In genomic region chr11:77090373-77091111, GRCh38 we compare ENCODE assay signal across 13 cellular contexts. TPM values are rescaled to one million over a fixed set of nuclear protein-coding genes. Genes with fewer than 3 reads are reported as not detected.
DNase-seq lines count a peak whose midpoint lies in the region; ATAC-seq, FAIRE-seq and TF ChIP-seq lines count a peak whose summit lies in the region.
"Had no signal": no experiment of that assay in that cellular context is flagged by ENCODE, and none has a peak within 500 bp of the region (broad histone marks: within the 10 kb centered on the region; RNA-seq: fewer than 3 reads in every experiment).

No MANE protein-coding gene starts in this region.

- H2AFZ ChIP-seq in GM23338 (no peak overlapping the region), K562 (ENCODE audit: low read depth, low read length) (no peak overlapping the region)

- FAIRE-seq in A549 (lab: Jason Lieb, UNC) (no peak), K562 (lab: Jason Lieb, UNC) (no peak)
- FAIRE-seq: astrocyte had no signal

- H3K4me1 ChIP-seq in A549 (peaks cover 6% of the 10 kb centered on the region; the same call in 1 of the 3 replicates), GM23338 (ENCODE audit: insufficient read depth) (no peaks in the 10 kb centered on the region; the same call in 1 of the 2 replicates), K562 (replicated peaks in 1 of 2; ENCODE audit: control insufficient read depth in 2 of 2, insufficient read depth in 2 of 2, low read length in 2 of 2) (peaks cover 0 to 16% of the 10 kb centered on the region in 2 experiments; a peak in 3 of 5 replicates), mucosa of descending colon (ENCODE audit: low read depth) (peaks cover 73% of the 10 kb centered on the region)

- 52% methylated on average over 11 of the region's 13 CpGs for WGBS in A549 (ENCODE audit: missing lambda C conversion rate)
- WGBS in K562 (ENCODE audit: insufficient coverage, low coverage, missing lambda C conversion rate), result 10% methylated on average over 11 of the region's 13 CpGs

- no peaks in the 10 kb centered on the region for H3K9me3 Mint-ChIP-seq in GM23338
- no peaks in the 10 kb centered on the region for H3K9me3 Mint-ChIP-seq in activated naive CD8-positive, alpha-beta T cell treated with anti-CD3 and anti-CD28 coated beads for 36 hours

- peak overlapping the region in 1 of 2 experiments; percentile 42; a peak in 1 of 4 replicates for H3K9ac ChIP-seq in K562 (ENCODE audit: insufficient read depth in 1 of 2, low read depth in 2 of 2, low read length in 2 of 2)

- CTCF ChIA-PET in A549 (lab: Yijun Ruan, JAX) (interaction anchor here (0.6 to 11.6 kb wide), 42 partner anchors 9 to 640 kb away, joined by 3 to 290 read pairs (median 5); partner anchors contain the start of genes B3GNT6, CAPN5, MYO7A and OMP), K562 (lab: Yijun Ruan, JAX; ENCODE audit: low intra/inter-chr PET ratio) (interaction anchor here (0.9 to 3.9 kb wide), 3 partner anchors 36 to 357 kb away, joined by 5 to 50 read pairs (median 6); no protein-coding TSS in a partner anchor)

- H3K4me3 Mint-ChIP-seq in GM23338, result no peak overlapping the region; the same call in 2 of the 3 replicates
- no peak overlapping the region for H3K4me3 Mint-ChIP-seq in activated naive CD8-positive, alpha-beta T cell treated with anti-CD3 and anti-CD28 coated beads for 36 hours

- POLR2A ChIA-PET in A549 (lab: Yijun Ruan, JAX) (interaction anchor here (1.0 to 1.9 kb wide), 2 partner anchors 24 to 43 kb away, joined by 9 to 10 read pairs; partner anchors contain the start of gene CAPN5), K562 (lab: Yijun Ruan, JAX) (interaction anchor here (0.6 to 0.9 kb wide), 3 partner anchors 18 to 238 kb away, joined by 3 to 8 read pairs (median 3); no protein-coding TSS in a partner anchor)

- TF ChIP-seq POLR2A in A549 (IDR thresholded peaks at IDR 0.05; ENCODE audit: low read length) (no peak), K562 (conservative IDR thresholded peaks at IDR 0.05) (no peak)

- H3K27me3 Mint-ChIP-seq in GM23338 (ENCODE audit: insufficient read depth, low read depth, poor library complexity), result peaks cover 5% of the 10 kb centered on the region
- no peaks in the 10 kb centered on the region for H3K27me3 Mint-ChIP-seq in activated naive CD8-positive, alpha-beta T cell treated with anti-CD3 and anti-CD28 coated beads for 36 hours

- H3K4me1 Mint-ChIP-seq in GM23338, result peaks cover 11% of the 10 kb centered on the region
- H3K4me1 Mint-ChIP-seq in activated naive CD8-positive, alpha-beta T cell treated with anti-CD3 and anti-CD28 coated beads for 36 hours, result peaks cover 8% of the 10 kb centered on the region

- H3K4me3 ChIP-seq in A549 (no peak overlapping the region), GM23338 (no peak overlapping the region), K562 (no peak overlapping the region), mucosa of descending colon (no peak overlapping the region)
- H3K4me3 ChIP-seq: testis had no signal

- BruUV-seq in K562 (replicated peaks; lab: Mats Ljungman, UMichigan), result no TSS peak

- H3K9me3 ChIP-seq in A549 (no peaks in the 10 kb centered on the region), K562 (replicated peaks; ENCODE audit: control insufficient read depth, insufficient read depth, low read depth, low read length) (no peaks in the 10 kb centered on the region), mucosa of descending colon (no peaks in the 10 kb centered on the region)
- H3K9me3 ChIP-seq: testis had no signal

- H3K79me2 ChIP-seq in GM23338 (replicated peaks; ENCODE audit: insufficient read depth), result no peaks in the 10 kb centered on the region
- no peaks in the 10 kb centered on the region for H3K79me2 ChIP-seq in K562 (ENCODE audit: control insufficient read depth, insufficient read depth, low read length)

- DNase-seq in A549 (ENCODE audit: low read depth in 1 of 2, low spot score in 1 of 2) (no peak), GM23338 (ENCODE audit: low spot score) (no peak), K562 (ENCODE audit: extremely low read depth in 1 of 4, low spot score in 3 of 4) (no peak), mucosa of descending colon (peak; percentile 50 to 75 (median 72)), T-helper 1 cell (no peak)
- DNase-seq in activated naive CD8-positive, alpha-beta T cell treated with anti-CD3 and anti-CD28 coated beads for 36 hours, result no peak
- DNase-seq: NCI-H1436 treated with DMSO at 0.1 percent for 48 hours had no signal

- H4K20me1 ChIP-seq in GM23338 (replicated peaks; ENCODE audit: insufficient read depth) (no peaks in the 10 kb centered on the region; the same call in 1 of the 2 replicates), K562 (replicated peaks; ENCODE audit: control insufficient read depth, insufficient read depth, low read length) (peaks cover 7% of the 10 kb centered on the region; the same call in 1 of the 2 replicates)

- TF ChIP-seq CTCF in A549 (IDR thresholded peaks at IDR 0.05), result no peak
- TF ChIP-seq CTCF in GM23338 (conservative IDR thresholded peaks at IDR 0.05; ENCODE audit: low read depth in 2 of 2), result no peak
- no peak for TF ChIP-seq CTCF in K562 (IDR thresholded peaks at IDR 0.05 in 2 of 3, conservative IDR thresholded peaks at IDR 0.05 in 1 of 3; ENCODE audit: insufficient read depth in 2 of 3, low read depth in 1 of 3, low read length in 3 of 3)
- no peak for TF ChIP-seq CTCF in mucosa of descending colon (IDR thresholded peaks at IDR 0.05)

- no peaks in the 10 kb centered on the region for H3K9me1 ChIP-seq in K562 (ENCODE audit: control insufficient read depth, insufficient read depth, low read length)

- H3K27ac ChIP-seq in A549 (no peak overlapping the region), GM23338 (ENCODE audit: low read depth) (no peak overlapping the region), K562 (ENCODE audit: extremely low read depth, low read depth, low read length) (no peak overlapping the region)
- H3K27ac ChIP-seq: HL-60, testis had no signal

- no peaks in the 10 kb centered on the region for H3F3A ChIP-seq in GM23338 (replicated peaks; ENCODE audit: low read depth)

- ATAC-seq in A549 (peak; percentile 10 to 13; a peak in 3 of 6 replicates), GM23338 (peak; percentile 47), K562 (no peak), mucosa of descending colon (peak; percentile 38), GM21360 (IDR thresholded peaks at IDR 0.05; ENCODE audit: unreplicated experiment) (no peak), HG02642 (IDR thresholded peaks at IDR 0.05; ENCODE audit: poor library complexity, unreplicated experiment) (no peak)

- H3K4me2 ChIP-seq in A549 (no peak overlapping the region), GM23338 (no peak overlapping the region), K562 (ENCODE audit: insufficient read depth, low read length) (no peak overlapping the region)

- H3K36me3 Mint-ChIP-seq in GM23338 (ENCODE audit: low read depth), result no peaks in the 10 kb centered on the region
- no peaks in the 10 kb centered on the region for H3K36me3 Mint-ChIP-seq in activated naive CD8-positive, alpha-beta T cell treated with anti-CD3 and anti-CD28 coated beads for 36 hours

- H3K36me3 ChIP-seq in GM23338 (ENCODE audit: insufficient read depth), result no peaks in the 10 kb centered on the region
- H3K36me3 ChIP-seq in K562 (ENCODE audit: control insufficient read depth, insufficient read depth, low read length), result no peaks in the 10 kb centered on the region
- H3K36me3 ChIP-seq in mucosa of descending colon (ENCODE audit: low read depth), result no peaks in the 10 kb centered on the region

- no peak for TF ChIP-seq EP300 in A549 (IDR thresholded peaks at IDR 0.05)
- no peak for TF ChIP-seq EP300 in K562 (IDR thresholded peaks at IDR 0.05; ENCODE audit: low read length)

- H3K27ac Mint-ChIP-seq in GM23338, result no peak overlapping the region; the same call in 1 of the 2 replicates
- no peak overlapping the region for H3K27ac Mint-ChIP-seq in activated naive CD8-positive, alpha-beta T cell treated with anti-CD3 and anti-CD28 coated beads for 36 hours

- TF ChIP-seq RAD21 in A549 (conservative IDR thresholded peaks at IDR 0.05 in 1 of 2, IDR thresholded peaks at IDR 0.05 in 1 of 2), result no peak
- no peak for TF ChIP-seq RAD21 in K562 (CRISPR knock-in tag; conservative IDR thresholded peaks at IDR 0.05 in 1 of 2, IDR thresholded peaks at IDR 0.05 in 1 of 2)

- intact Hi-C loops in K562 (cut with micrococcal nuclease), result loop anchor here (1.0 to 5.0 kb wide), 3 partner anchors 20 to 358 kb away; no protein-coding TSS in a partner anchor
- intact Hi-C loops in mucosa of descending colon (cut with DNase I, micrococcal nuclease), result loop anchor here (5.0 kb wide), 1 partner anchor 43 kb away; no protein-coding TSS in a partner anchor

- H3K9me2 ChIP-seq in GM23338 (ENCODE audit: insufficient read depth), result no peaks in the 10 kb centered on the region

- in situ Hi-C loops in K562 (cut with MboI), result loop anchor here (5.0 kb wide), 1 partner anchor 43 kb away; no protein-coding TSS in a partner anchor

- H3K27me3 ChIP-seq in GM23338 (ENCODE audit: insufficient read depth) (no peaks in the 10 kb centered on the region), K562 (ENCODE audit: control insufficient read depth in 2 of 2, insufficient read depth in 2 of 2, low read length in 2 of 2) (peaks cover 0 to 30% of the 10 kb centered on the region in 2 experiments; a peak in 3 of 5 replicates)
- H3K27me3 ChIP-seq: testis had no signal

RNA-seq across cellular contexts. Expression of gene OMP, which starts 12.1 kb away (rescaled TPM):
- 0.34 TPM in 1 of 2 replicates, not detected in the other for polyA plus RNA-seq in A549 (2011; rRNA removed)
- not detected in 2 replicates for polyA plus RNA-seq in A549 (2012; cell fraction: cytosol; rRNA removed)
- 1.7 TPM in 1 of 2 replicates, not detected in the other for polyA plus RNA-seq in A549 (2012; cell fraction: nucleus; rRNA removed)
- polyA plus RNA-seq in A549 (2017; fragmentation: RNase III; extraction: RNeasy Plus Mini Kit Qiagen cat#74134 plus additional on column Dnase treatment), result not detected in 3 replicates
- polyA minus RNA-seq in A549 (2011; rRNA and poly(A)+ RNA removed), result 0.68 TPM in 1 of 2 replicates, not detected in the other
- 1.0 TPM in 1 of 2 replicates, not detected in the other for total RNA-seq in GM23338 (2014; rRNA removed; shearing (Covaris generic))
- polyA plus RNA-seq in GM23338 (2016; fragmentation: Nextera tagmentation; extraction: Ambion mirVana), result not detected in 2 replicates
- total RNA-seq in K562 (2011; cell fraction: chromatin; rRNA removed; ENCODE audit: low replicate concordance), result 2.0 and 3.9 TPM in 2 replicates
- total RNA-seq in K562 (2011; cell fraction: nucleolus; rRNA removed), result 2.4 and 4.2 TPM in 2 replicates
- total RNA-seq in K562 (2011; cell fraction: nucleoplasm; rRNA removed), result 1.1 and 1.8 TPM in 2 replicates
- not detected in 2 replicates for total RNA-seq in K562 (2014; rRNA removed)
- total RNA-seq in K562 (2014; rRNA removed; fragmentation: Illumina TruSeq; extraction: Trizol), result not detected in 2 replicates
- not detected in 2 replicates for total RNA-seq in K562 (2015; rRNA removed; fragmentation: Illumina TruSeq; extraction: Trizol)
- not detected in 2 replicates for total RNA-seq in K562 (2021)
- polyA plus RNA-seq in K562 (2011; rRNA removed), result not detected in 2 replicates
- polyA plus RNA-seq in K562 (2011; cell fraction: cytosol; rRNA removed), result not detected in 2 replicates
- 0.74 and 0.86 TPM in 2 replicates for polyA plus RNA-seq in K562 (2011; cell fraction: nucleus; rRNA removed)
- 0.33 TPM in 1 of 2 replicates, not detected in the other for polyA plus RNA-seq in K562 (2012)
- polyA plus RNA-seq in K562 (2014; fragmentation: Illumina TruSeq; extraction: Trizol), result not detected in 2 replicates
- not detected for polyA plus RNA-seq in K562 (2014; fragmentation: Nextera tagmentation; extraction: Ambion mirVana)
- polyA plus RNA-seq in K562 (2014; rRNA removed), result not detected in 2 replicates
- not detected in 2 replicates for polyA minus RNA-seq in K562 (2011; rRNA and poly(A)+ RNA removed)
- not detected in 2 replicates for polyA minus RNA-seq in K562 (2011; cell fraction: cytosol; rRNA and poly(A)+ RNA removed)
- 1.4 TPM in 1 of 2 replicates, not detected in the other for polyA minus RNA-seq in K562 (2011; cell fraction: nucleus; rRNA and poly(A)+ RNA removed)
- total RNA-seq in mucosa of descending colon, result 10 to 100 TPM; 10.3 to 21.1 (median 11.3) TPM
- total RNA-seq in activated naive CD8-positive, alpha-beta T cell treated with anti-CD3 and anti-CD28 coated beads for 36 hours, result not detected
- total RNA-seq: activated CD8-positive, alpha-beta memory T cell treated with anti-CD3 and anti-CD28 coated beads for 36 hours had no signal

RNA-seq across cellular contexts. Expression of gene CAPN5, which starts 23.8 kb away (rescaled TPM):
- polyA plus RNA-seq in A549 (2011; rRNA removed) (12.9 and 16.6 TPM in 2 replicates), A549 (2017; fragmentation: RNase III; extraction: RNeasy Plus Mini Kit Qiagen cat#74134 plus additional on column Dnase treatment) (6.8 to 9.4 TPM (median 8.9 TPM) in 3 replicates), GM23338 (2016; fragmentation: Nextera tagmentation; extraction: Ambion mirVana) (10.2 TPM in 2 replicates), K562 (2011; rRNA removed) (0.43 and 1.7 TPM in 2 replicates), K562 (2014; fragmentation: Illumina TruSeq; extraction: Trizol) (0.13 and 0.44 TPM in 2 replicates), K562 (2014; fragmentation: Nextera tagmentation; extraction: Ambion mirVana) (not detected), K562 (2014; rRNA removed) (0.05 and 0.12 TPM in 2 replicates)
- 4.6 and 6.4 TPM in 2 replicates for polyA plus RNA-seq in A549 (2012; cell fraction: cytosol; rRNA removed)
- polyA plus RNA-seq in A549 (2012; cell fraction: nucleus; rRNA removed), result 11.6 and 12.2 TPM in 2 replicates
- polyA minus RNA-seq in A549 (2011; rRNA and poly(A)+ RNA removed), result 18.2 and 19.7 TPM in 2 replicates
- total RNA-seq in GM23338 (2014; rRNA removed; shearing (Covaris generic)), result 23.2 and 32.2 TPM in 2 replicates
- 1.3 and 7.9 TPM in 2 replicates for total RNA-seq in K562 (2011; cell fraction: chromatin; rRNA removed; ENCODE audit: low replicate concordance)
- 2.8 TPM in 2 replicates for total RNA-seq in K562 (2011; cell fraction: nucleolus; rRNA removed)
- 4.2 and 4.4 TPM in 2 replicates for total RNA-seq in K562 (2011; cell fraction: nucleoplasm; rRNA removed)
- total RNA-seq in K562 (2014; rRNA removed) (0.36 TPM in 1 of 2 replicates, not detected in the other), K562 (2014; rRNA removed; fragmentation: Illumina TruSeq; extraction: Trizol) (0.04 TPM in 1 of 2 replicates, not detected in the other), K562 (2015; rRNA removed; fragmentation: Illumina TruSeq; extraction: Trizol) (0.14 TPM in 1 of 2 replicates, not detected in the other), K562 (2021) (0.40 and 0.44 TPM in 2 replicates), mucosa of descending colon (100 to 1,000 TPM; 142 to 351 (median 253) TPM)
- 0.49 and 0.81 TPM in 2 replicates for polyA plus RNA-seq in K562 (2011; cell fraction: cytosol; rRNA removed)
- 4.4 and 6.0 TPM in 2 replicates for polyA plus RNA-seq in K562 (2011; cell fraction: nucleus; rRNA removed)
- 1.00 and 1.3 TPM in 2 replicates for polyA plus RNA-seq in K562 (2012)
- 0.53 and 0.84 TPM in 2 replicates for polyA minus RNA-seq in K562 (2011; rRNA and poly(A)+ RNA removed)
- polyA minus RNA-seq in K562 (2011; cell fraction: cytosol; rRNA and poly(A)+ RNA removed), result 0.86 and 3.5 TPM in 2 replicates
- 1.5 and 3.6 TPM in 2 replicates for polyA minus RNA-seq in K562 (2011; cell fraction: nucleus; rRNA and poly(A)+ RNA removed)
- total RNA-seq in activated naive CD8-positive, alpha-beta T cell treated with anti-CD3 and anti-CD28 coated beads for 36 hours, result 1 to 10 TPM; 2.2 to 2.4 TPM

RNA-seq across cellular contexts. Expression of gene MYO7A, which starts 37.5 kb away (rescaled TPM):
- 1.7 and 2.6 TPM in 2 replicates for polyA plus RNA-seq in A549 (2011; rRNA removed)
- polyA plus RNA-seq in A549 (2012; cell fraction: cytosol; rRNA removed), result 1.1 and 1.4 TPM in 2 replicates
- polyA plus RNA-seq in A549 (2012; cell fraction: nucleus; rRNA removed), result 7.6 and 7.8 TPM in 2 replicates
- polyA plus RNA-seq in A549 (2017; fragmentation: RNase III; extraction: RNeasy Plus Mini Kit Qiagen cat#74134 plus additional on column Dnase treatment), result 1.4 to 2.7 TPM (median 2.1 TPM) in 3 replicates
- 2.3 and 3.0 TPM in 2 replicates for polyA minus RNA-seq in A549 (2011; rRNA and poly(A)+ RNA removed)
- 2.3 and 5.4 TPM in 2 replicates for total RNA-seq in GM23338 (2014; rRNA removed; shearing (Covaris generic))
- polyA plus RNA-seq in GM23338 (2016; fragmentation: Nextera tagmentation; extraction: Ambion mirVana), result 1.7 and 1.8 TPM in 2 replicates
- 1.1 and 2.5 TPM in 2 replicates for total RNA-seq in K562 (2011; cell fraction: chromatin; rRNA removed; ENCODE audit: low replicate concordance)
- 0.79 and 1.0 TPM in 2 replicates for total RNA-seq in K562 (2011; cell fraction: nucleolus; rRNA removed)
- 0.53 and 0.73 TPM in 2 replicates for total RNA-seq in K562 (2011; cell fraction: nucleoplasm; rRNA removed)
- 0.04 and 0.09 TPM in 2 replicates for total RNA-seq in K562 (2014; rRNA removed)
- 0.04 TPM in 1 of 2 replicates, not detected in the other for total RNA-seq in K562 (2014; rRNA removed; fragmentation: Illumina TruSeq; extraction: Trizol)
- 0.07 TPM in 1 of 2 replicates, not detected in the other for total RNA-seq in K562 (2015; rRNA removed; fragmentation: Illumina TruSeq; extraction: Trizol)
- total RNA-seq in K562 (2021), result 0.07 and 0.11 TPM in 2 replicates
- 0.10 and 0.14 TPM in 2 replicates for polyA plus RNA-seq in K562 (2011; rRNA removed)
- 0.13 and 0.19 TPM in 2 replicates for polyA plus RNA-seq in K562 (2011; cell fraction: cytosol; rRNA removed)
- polyA plus RNA-seq in K562 (2011; cell fraction: nucleus; rRNA removed), result 1.0 and 1.3 TPM in 2 replicates
- 0.04 and 0.35 TPM in 2 replicates for polyA plus RNA-seq in K562 (2012)
- 0.03 and 0.06 TPM in 2 replicates for polyA plus RNA-seq in K562 (2014; fragmentation: Illumina TruSeq; extraction: Trizol)
- polyA plus RNA-seq in K562 (2014; fragmentation: Nextera tagmentation; extraction: Ambion mirVana), result under 1 TPM in 1 of 2 experiments, not detected in 1; 0.01 TPM
- polyA plus RNA-seq in K562 (2014; rRNA removed), result 0.11 TPM in 1 of 2 replicates, not detected in the other
- 0.11 and 0.21 TPM in 2 replicates for polyA minus RNA-seq in K562 (2011; rRNA and poly(A)+ RNA removed)
- not detected in 2 replicates for polyA minus RNA-seq in K562 (2011; cell fraction: cytosol; rRNA and poly(A)+ RNA removed)
- polyA minus RNA-seq in K562 (2011; cell fraction: nucleus; rRNA and poly(A)+ RNA removed), result 0.22 and 0.40 TPM in 2 replicates
- 1 to 10 TPM; 2.3 to 9.9 (median 6.7) TPM for total RNA-seq in mucosa of descending colon
- total RNA-seq in activated naive CD8-positive, alpha-beta T cell treated with anti-CD3 and anti-CD28 coated beads for 36 hours, result under 1 TPM; 0.06 to 0.16 TPM

RNA-seq across cellular contexts. Expression of gene B3GNT6, which starts 56.3 kb away (rescaled TPM):
- polyA plus RNA-seq in A549 (2011; rRNA removed) (0.04 and 0.11 TPM in 2 replicates), A549 (2017; fragmentation: RNase III; extraction: RNeasy Plus Mini Kit Qiagen cat#74134 plus additional on column Dnase treatment) (0.04 to 0.05 TPM in 2 of 3 replicates, not detected in the other), GM23338 (2016; fragmentation: Nextera tagmentation; extraction: Ambion mirVana) (not detected in 2 replicates), K562 (2011; rRNA removed) (0.03 and 0.04 TPM in 2 replicates), K562 (2014; fragmentation: Illumina TruSeq; extraction: Trizol) (not detected in 2 replicates), K562 (2014; fragmentation: Nextera tagmentation; extraction: Ambion mirVana) (not detected), K562 (2014; rRNA removed) (not detected in 2 replicates)
- 0.04 TPM in 1 of 2 replicates, not detected in the other for polyA plus RNA-seq in A549 (2012; cell fraction: cytosol; rRNA removed)
- polyA plus RNA-seq in A549 (2012; cell fraction: nucleus; rRNA removed), result 0.04 and 0.05 TPM in 2 replicates
- polyA minus RNA-seq in A549 (2011; rRNA and poly(A)+ RNA removed), result 0.15 TPM in 1 of 2 replicates, not detected in the other
- total RNA-seq in GM23338 (2014; rRNA removed; shearing (Covaris generic)), result not detected in 2 replicates
- total RNA-seq in K562 (2011; cell fraction: chromatin; rRNA removed; ENCODE audit: low replicate concordance), result 0.21 and 0.25 TPM in 2 replicates
- total RNA-seq in K562 (2011; cell fraction: nucleolus; rRNA removed), result 0.33 TPM in 1 of 2 replicates, not detected in the other
- total RNA-seq in K562 (2011; cell fraction: nucleoplasm; rRNA removed), result not detected in 2 replicates
- total RNA-seq in K562 (2014; rRNA removed) (not detected in 2 replicates), K562 (2014; rRNA removed; fragmentation: Illumina TruSeq; extraction: Trizol) (not detected in 2 replicates), K562 (2015; rRNA removed; fragmentation: Illumina TruSeq; extraction: Trizol) (not detected in 2 replicates), K562 (2021) (not detected in 2 replicates), mucosa of descending colon (100 to 1,000 TPM in 1 of 3 donors, 10 to 100 TPM in 2; 37.4 to 113 (median 82.6) TPM)
- 0.03 and 0.12 TPM in 2 replicates for polyA plus RNA-seq in K562 (2011; cell fraction: cytosol; rRNA removed)
- not detected in 2 replicates for polyA plus RNA-seq in K562 (2011; cell fraction: nucleus; rRNA removed)
- polyA plus RNA-seq in K562 (2012), result 0.04 and 0.05 TPM in 2 replicates
- polyA minus RNA-seq in K562 (2011; rRNA and poly(A)+ RNA removed), result not detected in 2 replicates
- polyA minus RNA-seq in K562 (2011; cell fraction: cytosol; rRNA and poly(A)+ RNA removed), result not detected in 2 replicates
- not detected in 2 replicates for polyA minus RNA-seq in K562 (2011; cell fraction: nucleus; rRNA and poly(A)+ RNA removed)
- total RNA-seq in activated naive CD8-positive, alpha-beta T cell treated with anti-CD3 and anti-CD28 coated beads for 36 hours, result not detected
- total RNA-seq: activated CD8-positive, alpha-beta memory T cell treated with anti-CD3 and anti-CD28 coated beads for 36 hours; astrocyte had no signal

Comparison
In these comparisons a context has a peak if more than half of its experiments do, and no peak if none do; other contexts are left out.
1. ATAC-seq: peak in A549 (2 of 2), GM23338 (single experiment) and mucosa of descending colon (single experiment); none in K562 (single experiment), GM21360 (single experiment) and HG02642 (single experiment).
2. DNase-seq: peak in mucosa of descending colon (3 of 3); none in A549 (0 of 2), GM23338 (single experiment), K562 (0 of 4), T-helper 1 cell (0 of 5) and activated naive CD8-positive, alpha-beta T cell treated with anti-CD3 and anti-CD28 coated beads for 36 hours (single experiment).